In genomic region chr10:30553625-30554442, GRCh38 we compare ENCODE assay signal across 8 cellular contexts.
DNase-seq lines count a peak whose midpoint lies in the region; ATAC-seq and TF ChIP-seq lines count a peak whose summit lies in the region.

No MANE protein-coding gene starts in this region.

- peaks cover 2% of the 10 kb centered on the region for H3K27me3 Mint-ChIP-seq in neural progenitor cell (ENCODE audit: insufficient read depth, low read depth)
- H3K27me3 Mint-ChIP-seq in activated CD4-positive, alpha-beta T cell treated with anti-CD3 and anti-CD28 coated beads for 36 hours: no peaks in the 10 kb centered on the region

- H3F3A ChIP-seq in neural progenitor cell (ENCODE audit: low read depth): peaks cover 24% of the 10 kb centered on the region

- ATAC-seq in activated CD4-positive, alpha-beta T cell treated with anti-CD3 and anti-CD28 coated beads for 36 hours: no peak
- no peak for ATAC-seq in HG02642 (IDR thresholded peaks at IDR 0.05; ENCODE audit: poor library complexity, unreplicated experiment)
- ATAC-seq in GM18498 (IDR thresholded peaks at IDR 0.05; ENCODE audit: unreplicated experiment): no peak

- POLR2A ChIA-PET in activated CD4-positive, alpha-beta T cell treated with anti-CD3 and anti-CD28 coated beads for 36 hours (lab: Charles Lee): no interaction called here

- H3K4me2 ChIP-seq in BLaER1 treated with 17β-estradiol and CSF1 and Interleukin-3, amounts not matched to agents 10 nM and 100 nM: peak overlapping the region; percentile 22 to 84 (median 51); a peak in 19 of 22 replicates
- peak overlapping the region; percentile 58 for H3K4me2 ChIP-seq in neural progenitor cell

- no peaks in the 10 kb centered on the region for H3K27me3 ChIP-seq in BLaER1 treated with 17β-estradiol and CSF1 and Interleukin-3, amounts not matched to agents 10 nM and 100 nM
- no peaks in the 10 kb centered on the region for H3K27me3 ChIP-seq in neural progenitor cell

- H3K4me1 ChIP-seq in BLaER1 treated with 17β-estradiol and CSF1 and Interleukin-3, amounts not matched to agents 10 nM and 100 nM: peaks cover 32 to 82% (median 39%) of the 10 kb centered on the region in 10 experiments
- peaks cover 25% of the 10 kb centered on the region for H3K4me1 ChIP-seq in neural progenitor cell

- intact Hi-C loops in activated CD4-positive, alpha-beta T cell treated with anti-CD3 and anti-CD28 coated beads for 36 hours (cut with DNase I, micrococcal nuclease): loop anchor here in 1 of 2 experiments (5.0 kb wide), 1 partner anchor 52 kb away; no protein-coding TSS in a partner anchor

- H3K9ac ChIP-seq in BLaER1 treated with 17β-estradiol and CSF1 and Interleukin-3, amounts not matched to agents 10 nM and 100 nM: 0 out of 22 replicates have a peak overlapping the region, but pooled peaks of 1 of the 11 experiments have one; percentile 17
- H3K9ac ChIP-seq in neural progenitor cell: no peak overlapping the region

- no peaks in the 10 kb centered on the region for H3K36me3 Mint-ChIP-seq in neural progenitor cell
- no peaks in the 10 kb centered on the region for H3K36me3 Mint-ChIP-seq in activated CD4-positive, alpha-beta T cell treated with anti-CD3 and anti-CD28 coated beads for 36 hours (ENCODE audit: low read depth)

- no peaks in the 10 kb centered on the region for H4K20me1 ChIP-seq in BLaER1 treated with 17β-estradiol and CSF1 and Interleukin-3, amounts not matched to agents 10 nM and 100 nM
- H4K20me1 ChIP-seq in neural progenitor cell (ENCODE audit: low read depth): no peaks in the 10 kb centered on the region

- DNase-seq in NCI-H748 treated with DMSO at 0.1 percent for 48 hours (lab: John Stamatoyannopoulos, UW) (peak; percentile 18), fibroblast of villous mesenchyme (ENCODE audit: low read depth) (peak; percentile 71), neural progenitor cell (ENCODE audit: low spot score) (peak; percentile 30), NCI-H1105 (lab: John Stamatoyannopoulos, UW) (no peak)
- no peak for DNase-seq in activated CD4-positive, alpha-beta T cell treated with anti-CD3 and anti-CD28 coated beads for 36 hours

- H3K4me3 ChIP-seq in BLaER1 treated with 17β-estradiol and CSF1 and Interleukin-3, amounts not matched to agents 10 nM and 100 nM: no peak overlapping the region
- H3K4me3 ChIP-seq in fibroblast of villous mesenchyme (ENCODE audit: low read depth, low read length) (peak overlapping the region; percentile 26), neural progenitor cell (no peak overlapping the region)

- peaks cover 44% of the 10 kb centered on the region for H3K4me1 Mint-ChIP-seq in neural progenitor cell
- H3K4me1 Mint-ChIP-seq in activated CD4-positive, alpha-beta T cell treated with anti-CD3 and anti-CD28 coated beads for 36 hours: peaks cover 2% of the 10 kb centered on the region

- peak overlapping the region; percentile 56 for H2AFZ ChIP-seq in neural progenitor cell (replicated peaks)

- peak overlapping the region in 3 of 11 experiments; percentile 9 to 47 (median 34); a peak in 4 of 22 replicates for H3K27ac ChIP-seq in BLaER1 treated with 17β-estradiol and CSF1 and Interleukin-3, amounts not matched to agents 10 nM and 100 nM
- H3K27ac ChIP-seq in neural progenitor cell: no peak overlapping the region

- no peaks in the 10 kb centered on the region for H3K36me3 ChIP-seq in BLaER1 treated with 17β-estradiol and CSF1 and Interleukin-3, amounts not matched to agents 10 nM and 100 nM
- H3K36me3 ChIP-seq in neural progenitor cell: no peaks in the 10 kb centered on the region

- CTCF ChIA-PET in activated CD4-positive, alpha-beta T cell treated with anti-CD3 and anti-CD28 coated beads for 36 hours (lab: Charles Lee): interaction anchor here (0.5 to 1.5 kb wide), 2 partner anchors 86 to 501 kb away, joined by 3 read pairs; no protein-coding TSS in a partner anchor

- TF ChIP-seq CTCF in fibroblast of villous mesenchyme (IDR thresholded peaks at IDR 0.05; ENCODE audit: insufficient read depth, low read depth, low read length): no peak
- TF ChIP-seq CTCF in neural progenitor cell (IDR thresholded peaks at IDR 0.05): no peak

- no peaks in the 10 kb centered on the region for H3K9me3 Mint-ChIP-seq in neural progenitor cell
- no peaks in the 10 kb centered on the region for H3K9me3 Mint-ChIP-seq in activated CD4-positive, alpha-beta T cell treated with anti-CD3 and anti-CD28 coated beads for 36 hours (ENCODE audit: low read depth)

- H3K4me3 Mint-ChIP-seq in neural progenitor cell: peak overlapping the region; percentile 9
- H3K4me3 Mint-ChIP-seq in activated CD4-positive, alpha-beta T cell treated with anti-CD3 and anti-CD28 coated beads for 36 hours: no peak overlapping the region

- H3K79me2 ChIP-seq in neural progenitor cell (ENCODE audit: low read depth): no peaks in the 10 kb centered on the region

- peak overlapping the region; percentile 36 for H3K27ac Mint-ChIP-seq in neural progenitor cell
- H3K27ac Mint-ChIP-seq in activated CD4-positive, alpha-beta T cell treated with anti-CD3 and anti-CD28 coated beads for 36 hours: no peak overlapping the region

- H3K9me3 ChIP-seq in BLaER1 treated with 17β-estradiol and CSF1 and Interleukin-3, amounts not matched to agents 10 nM and 100 nM (replicated peaks in 1 of 11): no peaks in the 10 kb centered on the region
- H3K9me3 ChIP-seq in neural progenitor cell (ENCODE audit: low read depth): no peaks in the 10 kb centered on the region

Comparison
In these comparisons a context has a peak if more than half of its experiments do, and no peak if none do; other contexts are left out.
1. DNase-seq: peak in NCI-H748 treated with DMSO at 0.1 percent for 48 hours (single experiment), fibroblast of villous mesenchyme (single experiment) and neural progenitor cell (single experiment); none in activated CD4-positive, alpha-beta T cell treated with anti-CD3 and anti-CD28 coated beads for 36 hours (single experiment) and NCI-H1105 (single experiment).